1 cellular context compared by ENCODE assay signal in genomic region chr18:9094307-9095226, GRCh38.
A peak's percentile ranks its signal among the peaks of the same experiment; 100 is the strongest.
TF ChIP-seq lines count a peak whose summit lies in the region.

No MANE protein-coding gene starts in this region.

TF ChIP-seq in K562, 482 proteins besides CTCF, POLR2A, EP300 and RAD21 (continued from another document and continues in another):
- peak; percentile 51 for TF ChIP-seq MGA (IDR thresholded peaks at IDR 0.05)
- TF ChIP-seq EHMT2 (IDR thresholded peaks at IDR 0.05), result no peak
- TF ChIP-seq IRF9 (tag; IDR thresholded peaks at IDR 0.05), result no peak
- TF ChIP-seq FUS (optimal IDR thresholded peaks at IDR 0.05; ENCODE audit: low read depth, low read length), result no peak
- no peak for TF ChIP-seq ZNF609 (CRISPR knock-in tag; IDR thresholded peaks at IDR 0.05; ENCODE audit: borderline replicate concordance)
- TF ChIP-seq NKRF (IDR thresholded peaks at IDR 0.05; ENCODE audit: borderline replicate concordance), result no peak
- no peak for TF ChIP-seq CEBPG (CRISPR knock-in tag; IDR thresholded peaks at IDR 0.05)
- no peak for TF ChIP-seq CEBPG (tag; conservative IDR thresholded peaks at IDR 0.05 in 1 of 2, IDR thresholded peaks at IDR 0.05 in 1 of 2)
- no peak for TF ChIP-seq ZBTB49 (CRISPR knock-in tag; IDR thresholded peaks at IDR 0.05; ENCODE audit: borderline replicate concordance)
- TF ChIP-seq VEZF1 (CRISPR knock-in tag; IDR thresholded peaks at IDR 0.05), result 0 out of 2 replicates have a peak, but pooled peaks have one; percentile 11
- no peak for TF ChIP-seq PKNOX1 (IDR thresholded peaks at IDR 0.05)
- TF ChIP-seq ELK1 (CRISPR knock-in tag; IDR thresholded peaks at IDR 0.05), result no peak
- no peak for TF ChIP-seq CREB3 (tag; conservative IDR thresholded peaks at IDR 0.05; ENCODE audit: low read depth)
- no peak for TF ChIP-seq ZNF41 (CRISPR knock-in tag; conservative IDR thresholded peaks at IDR 0.05)
- TF ChIP-seq CBFA2T2 (conservative IDR thresholded peaks at IDR 0.05), result 0 out of 2 replicates have a peak, but pooled peaks have one; percentile 17
- no peak for TF ChIP-seq KDM5B (IDR thresholded peaks at IDR 0.05; ENCODE audit: insufficient replicate concordance, low read depth, low read length)
- TF ChIP-seq TFAP4 (CRISPR knock-in tag; IDR thresholded peaks at IDR 0.05; ENCODE audit: borderline replicate concordance), result no peak
- no peak for TF ChIP-seq HNRNPL (IDR thresholded peaks at IDR 0.05; ENCODE audit: low read depth, low read length)
- no peak for TF ChIP-seq TAF7 (tag; IDR thresholded peaks at IDR 0.05)
